Comparison of ENCODE assay signal across 25 cellular contexts in the genomic region with DNA sequence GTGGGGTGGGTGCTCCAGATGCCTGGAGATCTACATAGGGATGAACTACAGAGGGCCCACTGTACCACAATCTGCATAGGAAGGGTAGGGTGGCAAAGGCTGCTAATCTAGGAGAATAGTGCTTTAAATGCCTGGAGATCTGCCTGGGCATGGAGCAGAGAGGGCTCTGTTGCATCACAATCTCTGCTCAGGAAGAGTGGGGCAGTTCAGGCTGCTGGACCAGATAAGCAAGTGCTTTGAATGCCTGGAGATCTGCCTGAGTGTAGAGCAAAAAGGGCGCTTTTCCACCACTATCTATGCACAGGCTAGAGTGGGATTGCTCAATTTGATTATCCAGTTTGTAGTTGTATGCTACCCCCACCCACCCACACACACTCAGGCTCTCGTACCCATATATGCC.
"Had no signal": no experiment of that assay in that cellular context is flagged by ENCODE, and none has a peak within 500 bp of the region (broad histone marks: within the 10 kb centered on the region; RNA-seq: fewer than 3 reads in every experiment).

No MANE protein-coding gene starts in this region.

- H3K27ac ChIP-seq: WERI-Rb-1 had no signal

- H3K36me3 ChIP-seq: WERI-Rb-1 had no signal

- ATAC-seq: activated CD4-positive, alpha-beta T cell treated with anti-CD3 and anti-CD28 coated beads for 36 hours; activated T-helper 17 cell treated with anti-CD3 and anti-CD28 coated beads, Interleukin-2, amount 50 U/mL, for 72 hours; K562; PC-3; T-helper 17 cell had no signal

- FAIRE-seq: K562, RCC 7860, TTC549 had no signal

- DNase-seq: activated CD4-positive, alpha-beta memory T cell treated with anti-CD3 and anti-CD28 coated beads, Interleukin-2, amount 10 ng/mL, durations not matched to agents 7 days and 5 days; activated CD4-positive, alpha-beta T cell treated with anti-CD3 and anti-CD28 coated beads for 36 hours; activated CD4-positive, alpha-beta T cell treated with anti-CD3 and anti-CD28 coated beads, Interleukin-2, amount 50 U/mL, for 1 hour; activated gamma-delta T cell; activated naive CD4-positive, alpha-beta T cell treated with anti-CD3 and anti-CD28 coated beads for 36 hours; activated naive CD8-positive, alpha-beta T cell treated with anti-CD3 and anti-CD28 coated beads for 36 hours; activated T-cell treated with anti-CD3 and anti-CD28 coated beads for 4 hours; activated T-cell treated with anti-CD3 and anti-CD28 coated beads, Interleukin-2, amount 50 U/mL, for 48 hours; Karpas-422; MM.1S; NCI-H1105; NCI-H1436; NCI-H1694 treated with DMSO at 0.1 percent for 48 hours; NCI-H2081; NCI-H446; NCI-H524; PC-3; SIG-M5; T-helper 17 cell; T1000; WERI-Rb-1 had no signal

- H3K4me3 ChIP-seq: K562 had no signal
